In the genomic region with DNA sequence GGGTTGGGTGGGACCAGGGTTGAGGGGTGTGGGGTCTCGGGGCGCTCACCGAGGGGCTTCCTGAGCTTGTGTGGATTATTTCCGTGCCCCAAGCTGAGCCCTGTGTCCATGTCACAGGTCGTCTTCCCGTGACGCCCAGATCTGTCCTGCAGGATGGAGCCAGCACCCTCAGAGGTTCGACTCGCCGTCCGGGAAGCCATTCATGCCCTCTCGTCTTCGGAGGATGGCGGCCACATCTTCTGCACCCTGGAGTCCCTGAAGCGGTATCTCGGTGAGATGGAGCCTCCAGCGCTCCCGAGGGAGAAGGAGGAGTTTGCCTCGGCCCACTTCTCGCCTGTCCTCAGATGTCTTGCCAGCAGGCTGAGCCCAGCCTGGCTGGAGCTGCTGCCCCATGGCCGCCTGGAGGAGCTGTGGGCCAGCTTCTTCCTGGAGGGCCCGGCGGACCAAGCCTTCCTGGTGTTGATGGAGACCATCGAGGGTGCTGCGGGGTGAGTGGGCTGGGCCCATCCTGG, we compare ENCODE assay signal across 8 cellular contexts. TPM values are rescaled to one million over a fixed set of nuclear protein-coding genes. Genes with fewer than 3 reads are reported as not detected.
DNase-seq lines count a peak whose midpoint lies in the region; ATAC-seq and TF ChIP-seq lines count a peak whose summit lies in the region.

No MANE protein-coding gene starts in this region.

- peak overlapping the region in 1 of 2 donors; percentile 94 for H3K27ac Mint-ChIP-seq in natural killer cell

- no peak for TF ChIP-seq EP300 in esophagus muscularis mucosa (IDR thresholded peaks at IDR 0.05)

- H3K4me1 Mint-ChIP-seq in natural killer cell, result peaks cover 9 to 16% of the 10 kb centered on the region in 2 donors

- H3K9me3 ChIP-seq in esophagus muscularis mucosa, result no peaks in the 10 kb centered on the region

- no peak for ATAC-seq in natural killer cell
- ATAC-seq in HG02852 (IDR thresholded peaks at IDR 0.05; ENCODE audit: unreplicated experiment), result no peak
- no peak for ATAC-seq in HG03432 (IDR thresholded peaks at IDR 0.05; ENCODE audit: unreplicated experiment)

- H3K36me3 ChIP-seq in esophagus muscularis mucosa, result peaks cover 22 to 48% (median 45%) of the 10 kb centered on the region in 4 donors

- TF ChIP-seq POLR2A in esophagus muscularis mucosa (IDR thresholded peaks at IDR 0.05; ENCODE audit: low read depth), result no peak

- intact Hi-C loops in esophagus muscularis mucosa (cut with DNase I), result loop anchor here (5.0 kb wide), 2 partner anchors 73 to 118 kb away; partner anchors contain the start of genes CRAMP1 and IFT140
- intact Hi-C loops in natural killer cell (cut with micrococcal nuclease), result no loop called here

- no peaks in the 10 kb centered on the region for H3K27me3 Mint-ChIP-seq in natural killer cell (ENCODE audit: low read depth in 2 of 2)

- peaks cover 24 to 34% (median 31%) of the 10 kb centered on the region in 4 donors for H3K4me1 ChIP-seq in esophagus muscularis mucosa

- DNase-seq in 8988T (peak; percentile 83), GM10266 (ENCODE audit: extremely low spot score) (no peak), SK-N-DZ (ENCODE audit: low spot score) (peak; percentile 58), esophagus muscularis mucosa (ENCODE audit: extremely low spot score) (no peak), natural killer cell (no peak), NCI-H1048 (lab: John Stamatoyannopoulos, UW) (no peak)

- TF ChIP-seq CTCF in GM10266 (IDR thresholded peaks at IDR 0.05; ENCODE audit: control insufficient read depth, insufficient read depth, low read depth, missing control alignments) (peak; percentile 20), esophagus muscularis mucosa (IDR thresholded peaks at IDR 0.05) (peak; percentile 35 to 63 (median 47)), natural killer cell (IDR thresholded peaks at IDR 0.05) (no peak)

- peak overlapping the region; percentile 90 for H3K4me3 Mint-ChIP-seq in natural killer cell

- peak overlapping the region; percentile 84 to 92 (median 88) for H3K27ac ChIP-seq in esophagus muscularis mucosa (replicated peaks in 1 of 4)

- 42% methylated on average over 17 of the region's 25 CpGs for WGBS in esophagus muscularis mucosa

- H3K36me3 Mint-ChIP-seq in natural killer cell, result no peaks in the 10 kb centered on the region

- H3K9me3 Mint-ChIP-seq in natural killer cell, result no peaks in the 10 kb centered on the region

- peak overlapping the region; percentile 81 to 89 (median 84) for H3K4me3 ChIP-seq in esophagus muscularis mucosa

- H3K27me3 ChIP-seq in esophagus muscularis mucosa, result no peaks in the 10 kb centered on the region

RNA-seq across cellular contexts. Expression of gene TELO2, which starts 1.0 kb away (rescaled TPM):
- 35.5 and 36.4 TPM in 2 replicates for polyA plus RNA-seq in SK-N-DZ (2014; cell fraction: cytosol; rRNA removed)
- polyA plus RNA-seq in SK-N-DZ (2014; cell fraction: nucleus; rRNA removed), result 165 and 184 TPM in 2 replicates
- total RNA-seq in esophagus muscularis mucosa, result 10 to 100 TPM; 14.1 to 27.7 (median 18.4) TPM
- 10 to 100 TPM; 45.5 to 50.0 (median 46.5) TPM for total RNA-seq in natural killer cell

RNA-seq across cellular contexts. Expression of gene PTX4, which starts 5.4 kb away (rescaled TPM):
- polyA plus RNA-seq in SK-N-DZ (2014; cell fraction: cytosol; rRNA removed), result not detected in 2 replicates
- polyA plus RNA-seq in SK-N-DZ (2014; cell fraction: nucleus; rRNA removed), result not detected in 2 replicates
- total RNA-seq in esophagus muscularis mucosa (under 1 TPM in 3 of 4 donors, not detected in 1; 0.39 to 0.75 (median 0.66) TPM), natural killer cell (under 1 TPM in 1 of 3 donors, not detected in 2; 0.31 TPM)

RNA-seq across cellular contexts. Expression of gene CLCN7, which starts 19.4 kb away (rescaled TPM):
- polyA plus RNA-seq in SK-N-DZ (2014; cell fraction: cytosol; rRNA removed), result 47.2 and 67.5 TPM in 2 replicates
- 328 and 374 TPM in 2 replicates for polyA plus RNA-seq in SK-N-DZ (2014; cell fraction: nucleus; rRNA removed)
- 100 to 1,000 TPM in 1 of 4 donors, 10 to 100 TPM in 3; 41.5 to 130 (median 71.9) TPM for total RNA-seq in esophagus muscularis mucosa
- total RNA-seq in natural killer cell, result 100 to 1,000 TPM; 117 to 125 (median 118) TPM

RNA-seq across cellular contexts. Expression of gene TMEM204, which starts 39.3 kb away (rescaled TPM):
- polyA plus RNA-seq in SK-N-DZ (2014; cell fraction: cytosol; rRNA removed), result not detected in 2 replicates
- not detected in 2 replicates for polyA plus RNA-seq in SK-N-DZ (2014; cell fraction: nucleus; rRNA removed)
- 10 to 100 TPM; 39.5 to 75.0 (median 57.1) TPM for total RNA-seq in esophagus muscularis mucosa
- total RNA-seq in natural killer cell, result 10 to 100 TPM in 1 of 3 donors, 1 to 10 TPM in 2; 3.3 to 14.1 (median 7.8) TPM

RNA-seq across cellular contexts. Expression of gene CCDC154, which starts 49.8 kb away (rescaled TPM):
- 0.27 and 0.35 TPM in 2 replicates for polyA plus RNA-seq in SK-N-DZ (2014; cell fraction: cytosol; rRNA removed)
- polyA plus RNA-seq in SK-N-DZ (2014; cell fraction: nucleus; rRNA removed), result 2.1 and 5.8 TPM in 2 replicates
- under 1 TPM in 3 of 4 donors, not detected in 1; 0.17 to 0.58 (median 0.42) TPM for total RNA-seq in esophagus muscularis mucosa
- 1 to 10 TPM in 2 of 3 donors, under 1 TPM in 1; 0.88 to 1.8 (median 1.6) TPM for total RNA-seq in natural killer cell

Comparison
In these comparisons a context has a peak if more than half of its experiments do, and no peak if none do; other contexts are left out.
1. DNase-seq: peak in 8988T (single experiment) and SK-N-DZ (single experiment); none in GM10266 (single experiment), esophagus muscularis mucosa (single experiment), natural killer cell (single experiment) and NCI-H1048 (single experiment).